1 cellular context compared by ENCODE assay signal in the genomic region with DNA sequence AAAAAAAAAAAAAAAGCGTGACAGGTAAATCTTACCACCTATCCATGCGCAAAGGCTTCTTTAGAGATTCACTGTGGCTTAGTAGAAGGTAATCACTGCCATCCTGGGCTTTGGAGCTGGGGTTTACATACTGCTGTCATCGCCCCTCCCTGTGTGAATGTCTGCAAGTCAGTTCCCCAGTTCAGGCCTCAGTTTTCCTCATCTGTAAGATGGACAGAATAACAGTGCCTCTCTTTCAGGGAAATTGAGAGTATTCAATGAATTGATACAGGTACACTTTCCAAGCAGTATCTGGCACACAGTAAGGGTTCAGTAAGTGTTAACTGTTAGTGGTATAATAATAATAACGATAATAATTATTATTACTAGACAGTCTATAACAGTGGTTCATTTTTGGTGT.
TF ChIP-seq lines count a peak whose summit lies in the region.

No MANE protein-coding gene starts in this region.

TF ChIP-seq in A549, 52 proteins besides CTCF, POLR2A, EP300 and RAD21:
- TF ChIP-seq HOXB13 (CRISPR knock-in tag; IDR thresholded peaks at IDR 0.05; ENCODE audit: low read depth), result no peak
- 0 out of 2 replicates have a peak, but pooled peaks have one; percentile 76 for TF ChIP-seq KDM1A (IDR thresholded peaks at IDR 0.05; ENCODE audit: low read depth)
